ENCODE assay signal across 39 cellular contexts in the genomic region with DNA sequence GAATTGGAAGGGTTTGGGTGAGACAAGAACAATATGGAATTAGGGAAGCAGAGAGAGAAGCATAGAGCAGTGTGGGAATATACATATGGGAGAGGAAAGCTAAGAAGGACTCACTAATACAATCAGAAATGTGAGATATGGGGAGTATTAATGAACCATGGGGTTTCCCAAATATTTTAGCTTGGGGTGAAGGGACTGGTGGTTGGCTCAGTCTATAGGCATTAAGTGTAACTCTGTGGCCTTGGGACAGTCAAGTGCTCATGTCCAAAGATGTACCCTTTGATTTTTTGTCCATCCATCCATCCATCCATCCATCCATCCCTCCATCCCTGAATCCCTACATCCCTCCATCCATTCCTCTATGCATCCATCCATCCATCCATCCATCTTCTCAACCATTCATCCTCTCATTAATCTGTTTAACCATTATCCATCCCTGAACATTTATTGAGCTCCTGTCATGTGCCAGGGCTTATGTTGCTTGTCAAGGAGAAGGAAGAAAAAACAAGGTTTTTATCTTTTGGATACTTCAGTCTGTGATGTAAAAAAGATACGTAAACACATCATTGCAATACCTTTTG.
"Had no signal": no experiment of that assay in that cellular context is flagged by ENCODE, and none has a peak within 500 bp of the region (broad histone marks: within the 10 kb centered on the region; RNA-seq: fewer than 3 reads in every experiment).

No MANE protein-coding gene starts in this region.

- H3K4me1 ChIP-seq: adrenal gland, ascending aorta, body of pancreas had no signal

- H3K4me3 ChIP-seq: adrenal gland, ascending aorta, body of pancreas, cardiac muscle cell had no signal

- DNase-seq: activated effector memory CD4-positive, alpha-beta T cell treated with anti-CD3 and anti-CD28 coated beads, Interleukin-2, amount 50 U/mL, for 16 hours; activated effector memory CD4-positive, alpha-beta T cell treated with Interleukin-2 at 50 U/mL for 16 hours; activated gamma-delta T cell; activated gamma-delta T cell treated with Interleukin-2 at 50 U/mL for 16 hours; activated naive CD4-positive, alpha-beta T cell; activated naive CD4-positive, alpha-beta T cell treated with anti-CD3 and anti-CD28 coated beads for 36 hours; activated naive CD4-positive, alpha-beta T cell treated with anti-CD3 and anti-CD28 coated beads, Interleukin-2, amount 10 ng/mL, durations not matched to agents 7 days and 5 days; activated naive CD4-positive, alpha-beta T cell treated with anti-CD3 and anti-CD28 coated beads, Interleukin-2, amount 50 U/mL, for 16 hours; activated naive CD4-positive, alpha-beta T cell treated with Interleukin-2 at 50 U/mL for 16 hours; activated naive CD8-positive, alpha-beta T cell treated with anti-CD3 and anti-CD28 coated beads for 36 hours; activated naive CD8-positive, alpha-beta T cell treated with anti-CD3 and anti-CD28 coated beads, Interleukin-2, amount 10 ng/mL, durations not matched to agents 7 days and 5 days; activated naive CD8-positive, alpha-beta T cell treated with anti-CD3 and anti-CD28 coated beads, Interleukin-2, amount 50 U/mL, for 24 hours; activated T-cell treated with anti-CD3 and anti-CD28 coated beads, Interleukin-2, amount 50 U/mL, for 1 hour; activated T-cell treated with anti-CD3 and anti-CD28 coated beads, Interleukin-2, amount 50 U/mL, for 24 hours; activated T-cell treated with anti-CD3 and anti-CD28 coated beads, Interleukin-2, amount 50 U/mL, for 4 hours; activated T-cell treated with anti-CD3 and anti-CD28 coated beads, Interleukin-2, amount 50 U/mL, for 48 hours; activated T-cell treated with anti-CD3 and anti-CD28 coated beads, Interleukin-2, amount 50 U/mL, for 72 hours; adrenal gland; amniotic stem cell; amygdala; anterior cingulate cortex; aorta; body of pancreas; brain microvascular endothelial cell; caudate nucleus; central memory CD4-positive, alpha-beta T cell; cerebellar nuclear complex had no signal

- H3K36me3 ChIP-seq: adrenal gland, ascending aorta, brain microvascular endothelial cell, cardiac muscle cell had no signal

- ATAC-seq: activated naive CD4-positive, alpha-beta T cell treated with anti-CD3 and anti-CD28 coated beads, Interleukin-2, amount 50 U/mL, for 72 hours; activated naive CD8-positive, alpha-beta T cell treated with anti-CD3 and anti-CD28 coated beads, Interleukin-2, amount 50 U/mL, for 24 hours; activated T-cell treated with anti-CD3 and anti-CD28 coated beads, Interleukin-2, amount 50 U/mL, for 4 hours; activated T-cell treated with anti-CD3 and anti-CD28 coated beads, Interleukin-2, amount 50 U/mL, for 72 hours; activated T-helper 17 cell treated with anti-CD3 and anti-CD28 coated beads, Interleukin-2, amount 50 U/mL, for 72 hours; body of pancreas had no signal

- H3K27ac Mint-ChIP-seq: activated naive CD4-positive, alpha-beta T cell treated with anti-CD3 and anti-CD28 coated beads for 36 hours; activated naive CD4-positive, alpha-beta T cell treated with anti-CD3 and anti-CD28 coated beads, Interleukin-2, amount 10 ng/mL, durations not matched to agents 7 days and 5 days; activated naive CD4-positive, alpha-beta T cell treated with anti-CD3 and anti-CD28 coated beads, Interleukin-2, amount 50 U/mL, for 24 hours; activated naive CD4-positive, alpha-beta T cell treated with anti-CD3 and anti-CD28 coated beads, Interleukin-2, amount 50 U/mL, for 72 hours; activated naive CD8-positive, alpha-beta T cell; activated naive CD8-positive, alpha-beta T cell treated with anti-CD3 and anti-CD28 coated beads for 36 hours; activated naive CD8-positive, alpha-beta T cell treated with anti-CD3 and anti-CD28 coated beads, Interleukin-2, amount 10 ng/mL, durations not matched to agents 7 days and 5 days; activated naive CD8-positive, alpha-beta T cell treated with anti-CD3 and anti-CD28 coated beads, Interleukin-2, amount 50 U/mL, for 24 hours; activated T-cell treated with anti-CD3 and anti-CD28 coated beads, Interleukin-2, amount 50 U/mL, for 24 hours; activated T-cell treated with anti-CD3 and anti-CD28 coated beads, Interleukin-2, amount 50 U/mL, for 72 hours; activated T-helper 1 cell treated with anti-CD3 and anti-CD28 coated beads, Interleukin-12 subunit alpha, Interleukin-12 subunit beta, Interleukin-2, Interleukin-4 antibody, amounts not matched to agents 30 ng/mL and 10 ng/mL and 1 ng/mL, durations not matched to agents 14 hours and 24 hours and 36 hours; activated T-helper 17 cell treated with anti-CD3 and anti-CD28 coated beads, Interleukin-2, amount 50 U/mL, for 72 hours; activated T-helper 2 cell treated with anti-CD3 and anti-CD28 coated beads, Interferon-gamma antibody, Interleukin-2, Interleukin-4, amounts not matched to agents 10 μg/mL and 5 μg/mL and 100 μg/mL, durations not matched to agents 14 hours and 24 hours and 36 hours; brain had no signal

- H3K27ac ChIP-seq: adrenal gland, ascending aorta, body of pancreas, brain microvascular endothelial cell, cardiac muscle cell had no signal

- FAIRE-seq: astrocyte, bronchial epithelial cell had no signal

- H3K4me1 Mint-ChIP-seq: activated naive CD4-positive, alpha-beta T cell treated with anti-CD3 and anti-CD28 coated beads, Interleukin-2, amount 10 ng/mL, durations not matched to agents 7 days and 5 days; activated naive CD4-positive, alpha-beta T cell treated with anti-CD3 and anti-CD28 coated beads, Interleukin-2, amount 50 U/mL, for 24 hours; activated naive CD8-positive, alpha-beta T cell treated with anti-CD3 and anti-CD28 coated beads for 36 hours; activated naive CD8-positive, alpha-beta T cell treated with anti-CD3 and anti-CD28 coated beads, Interleukin-2, amount 10 ng/mL, durations not matched to agents 7 days and 5 days; activated naive CD8-positive, alpha-beta T cell treated with anti-CD3 and anti-CD28 coated beads, Interleukin-2, amount 50 U/mL, for 24 hours; activated T-helper 17 cell treated with anti-CD3 and anti-CD28 coated beads, Interleukin-2, amount 50 U/mL, for 72 hours; brain; central memory CD8-positive, alpha-beta T cell had no signal

- H3K9me3 Mint-ChIP-seq: activated naive CD4-positive, alpha-beta T cell treated with anti-CD3 and anti-CD28 coated beads for 36 hours; activated naive CD4-positive, alpha-beta T cell treated with anti-CD3 and anti-CD28 coated beads, Interleukin-2, amount 10 ng/mL, durations not matched to agents 7 days and 5 days; activated naive CD8-positive, alpha-beta T cell treated with anti-CD3 and anti-CD28 coated beads for 36 hours; activated naive CD8-positive, alpha-beta T cell treated with anti-CD3 and anti-CD28 coated beads, Interleukin-2, amount 10 ng/mL, durations not matched to agents 7 days and 5 days; activated naive CD8-positive, alpha-beta T cell treated with anti-CD3 and anti-CD28 coated beads, Interleukin-2, amount 50 U/mL, for 24 hours; activated T-cell treated with anti-CD3 and anti-CD28 coated beads, Interleukin-2, amount 50 U/mL, for 24 hours; activated T-helper 1 cell treated with anti-CD3 and anti-CD28 coated beads, Interleukin-12 subunit alpha, Interleukin-12 subunit beta, Interleukin-2, Interleukin-4 antibody, amounts not matched to agents 30 ng/mL and 10 ng/mL and 1 ng/mL, durations not matched to agents 14 hours and 24 hours and 36 hours; activated T-helper 2 cell treated with anti-CD3 and anti-CD28 coated beads, Interferon-gamma antibody, Interleukin-2, Interleukin-4, amounts not matched to agents 10 μg/mL and 5 μg/mL and 100 μg/mL, durations not matched to agents 14 hours and 24 hours and 36 hours had no signal

- H3K9me3 ChIP-seq: adrenal gland, ascending aorta, body of pancreas had no signal

- H3K27me3 ChIP-seq: ascending aorta, body of pancreas, brain microvascular endothelial cell, cardiac muscle cell had no signal

- H3K27me3 Mint-ChIP-seq: activated naive CD4-positive, alpha-beta T cell treated with anti-CD3 and anti-CD28 coated beads, Interleukin-2, amount 10 ng/mL, durations not matched to agents 7 days and 5 days; activated naive CD8-positive, alpha-beta T cell treated with anti-CD3 and anti-CD28 coated beads, Interleukin-2, amount 10 ng/mL, durations not matched to agents 7 days and 5 days; central memory CD8-positive, alpha-beta T cell had no signal

- H3K4me3 Mint-ChIP-seq: activated naive CD4-positive, alpha-beta T cell treated with anti-CD3 and anti-CD28 coated beads for 36 hours; activated naive CD4-positive, alpha-beta T cell treated with anti-CD3 and anti-CD28 coated beads, Interleukin-2, amount 10 ng/mL, durations not matched to agents 7 days and 5 days; activated naive CD4-positive, alpha-beta T cell treated with anti-CD3 and anti-CD28 coated beads, Interleukin-2, amount 50 U/mL, for 24 hours; activated naive CD8-positive, alpha-beta T cell; activated naive CD8-positive, alpha-beta T cell treated with anti-CD3 and anti-CD28 coated beads for 36 hours; activated naive CD8-positive, alpha-beta T cell treated with anti-CD3 and anti-CD28 coated beads, Interleukin-2, amount 10 ng/mL, durations not matched to agents 7 days and 5 days; activated naive CD8-positive, alpha-beta T cell treated with anti-CD3 and anti-CD28 coated beads, Interleukin-2, amount 50 U/mL, for 24 hours; activated T-cell treated with anti-CD3 and anti-CD28 coated beads, Interleukin-2, amount 50 U/mL, for 24 hours; activated T-cell treated with anti-CD3 and anti-CD28 coated beads, Interleukin-2, amount 50 U/mL, for 4 hours; activated T-cell treated with anti-CD3 and anti-CD28 coated beads, Interleukin-2, amount 50 U/mL, for 72 hours; activated T-helper 1 cell treated with anti-CD3 and anti-CD28 coated beads, Interleukin-12 subunit alpha, Interleukin-12 subunit beta, Interleukin-2, Interleukin-4 antibody, amounts not matched to agents 30 ng/mL and 10 ng/mL and 1 ng/mL, durations not matched to agents 14 hours and 24 hours and 36 hours; activated T-helper 17 cell treated with anti-CD3 and anti-CD28 coated beads, Interleukin-2, amount 50 U/mL, for 72 hours; brain; central memory CD8-positive, alpha-beta T cell had no signal

- H3K36me3 Mint-ChIP-seq: activated naive CD4-positive, alpha-beta T cell treated with anti-CD3 and anti-CD28 coated beads, Interleukin-2, amount 10 ng/mL, durations not matched to agents 7 days and 5 days; activated naive CD4-positive, alpha-beta T cell treated with anti-CD3 and anti-CD28 coated beads, Interleukin-2, amount 50 U/mL, for 24 hours; activated naive CD4-positive, alpha-beta T cell treated with anti-CD3 and anti-CD28 coated beads, Interleukin-2, amount 50 U/mL, for 72 hours; activated naive CD8-positive, alpha-beta T cell; activated naive CD8-positive, alpha-beta T cell treated with anti-CD3 and anti-CD28 coated beads for 36 hours; activated naive CD8-positive, alpha-beta T cell treated with anti-CD3 and anti-CD28 coated beads, Interleukin-2, amount 10 ng/mL, durations not matched to agents 7 days and 5 days; brain had no signal
